ENCODE assay signal across 1 cellular context in genomic region chr17:48510761-48511604, GRCh38.
TF ChIP-seq lines count a peak whose summit lies in the region.

No MANE protein-coding gene starts in this region.

TF ChIP-seq in GM12878, 131 proteins besides CTCF, POLR2A, EP300 and RAD21:
- TF ChIP-seq, protein P1, sequence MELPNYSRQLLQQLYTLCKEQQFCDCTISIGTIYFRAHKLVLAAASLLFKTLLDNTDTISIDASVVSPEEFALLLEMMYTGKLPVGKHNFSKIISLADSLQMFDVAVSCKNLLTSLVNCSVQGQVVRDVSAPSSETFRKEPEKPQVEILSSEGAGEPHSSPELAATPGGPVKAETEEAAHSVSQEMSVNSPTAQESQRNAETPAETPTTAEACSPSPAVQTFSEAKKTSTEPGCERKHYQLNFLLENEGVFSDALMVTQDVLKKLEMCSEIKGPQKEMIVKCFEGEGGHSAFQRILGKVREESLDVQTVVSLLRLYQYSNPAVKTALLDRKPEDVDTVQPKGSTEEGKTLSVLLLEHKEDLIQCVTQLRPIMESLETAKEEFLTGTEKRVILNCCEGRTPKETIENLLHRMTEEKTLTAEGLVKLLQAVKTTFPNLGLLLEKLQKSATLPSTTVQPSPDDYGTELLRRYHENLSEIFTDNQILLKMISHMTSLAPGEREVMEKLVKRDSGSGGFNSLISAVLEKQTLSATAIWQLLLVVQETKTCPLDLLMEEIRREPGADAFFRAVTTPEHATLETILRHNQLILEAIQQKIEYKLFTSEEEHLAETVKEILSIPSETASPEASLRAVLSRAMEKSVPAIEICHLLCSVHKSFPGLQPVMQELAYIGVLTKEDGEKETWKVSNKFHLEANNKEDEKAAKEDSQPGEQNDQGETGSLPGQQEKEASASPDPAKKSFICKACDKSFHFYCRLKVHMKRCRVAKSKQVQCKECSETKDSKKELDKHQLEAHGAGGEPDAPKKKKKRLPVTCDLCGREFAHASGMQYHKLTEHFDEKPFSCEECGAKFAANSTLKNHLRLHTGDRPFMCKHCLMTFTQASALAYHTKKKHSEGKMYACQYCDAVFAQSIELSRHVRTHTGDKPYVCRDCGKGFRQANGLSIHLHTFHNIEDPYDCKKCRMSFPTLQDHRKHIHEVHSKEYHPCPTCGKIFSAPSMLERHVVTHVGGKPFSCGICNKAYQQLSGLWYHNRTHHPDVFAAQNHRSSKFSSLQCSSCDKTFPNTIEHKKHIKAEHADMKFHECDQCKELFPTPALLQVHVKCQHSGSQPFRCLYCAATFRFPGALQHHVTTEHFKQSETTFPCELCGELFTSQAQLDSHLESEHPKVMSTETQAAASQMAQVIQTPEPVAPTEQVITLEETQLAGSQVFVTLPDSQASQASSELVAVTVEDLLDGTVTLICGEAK (IDR thresholded peaks at IDR 0.05; ENCODE audit: borderline replicate concordance), result peak; percentile 46; the same call in 1 of the 2 replicates
- TF ChIP-seq, protein P2, sequence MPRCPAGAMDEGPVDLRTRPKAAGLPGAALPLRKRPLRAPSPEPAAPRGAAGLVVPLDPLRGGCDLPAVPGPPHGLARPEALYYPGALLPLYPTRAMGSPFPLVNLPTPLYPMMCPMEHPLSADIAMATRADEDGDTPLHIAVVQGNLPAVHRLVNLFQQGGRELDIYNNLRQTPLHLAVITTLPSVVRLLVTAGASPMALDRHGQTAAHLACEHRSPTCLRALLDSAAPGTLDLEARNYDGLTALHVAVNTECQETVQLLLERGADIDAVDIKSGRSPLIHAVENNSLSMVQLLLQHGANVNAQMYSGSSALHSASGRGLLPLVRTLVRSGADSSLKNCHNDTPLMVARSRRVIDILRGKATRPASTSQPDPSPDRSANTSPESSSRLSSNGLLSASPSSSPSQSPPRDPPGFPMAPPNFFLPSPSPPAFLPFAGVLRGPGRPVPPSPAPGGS (IDR thresholded peaks at IDR 0.05; ENCODE audit: borderline replicate concordance, insufficient read depth, low read depth, low read length, poor library complexity, severe bottlenecking), result peak; percentile 32
- TF ChIP-seq MTA2 (IDR thresholded peaks at IDR 0.05; ENCODE audit: low read depth) (peak; percentile 65), RUNX3 (IDR thresholded peaks at IDR 0.05; ENCODE audit: low read length) (peak; percentile 93), RELB (IDR thresholded peaks at IDR 0.05; ENCODE audit: low read depth) (peak; percentile 73), TCF3 (IDR thresholded peaks at IDR 0.05; ENCODE audit: borderline replicate concordance, insufficient read depth, low read depth, low read length) (0 out of 2 replicates have a peak, but pooled peaks have one; percentile 72), SREBF1 (IDR thresholded peaks at IDR 0.05; ENCODE audit: low read length) (no peak), TCF12 (IDR thresholded peaks at IDR 0.05; ENCODE audit: low read depth, low read length) (peak; percentile 57; the same call in 1 of the 2 replicates), FOXM1 (IDR thresholded peaks at IDR 0.05; ENCODE audit: low read depth, low read length) (peak; percentile 66; the same call in 1 of the 2 replicates), BCL11A (IDR thresholded peaks at IDR 0.05; ENCODE audit: low read depth, low read length) (0 out of 2 replicates have a peak, but pooled peaks have one; percentile 31), JUND (IDR thresholded peaks at IDR 0.05; ENCODE audit: low read depth, low read length) (peak; percentile 96), CHD2 (IDR thresholded peaks at IDR 0.05; ENCODE audit: borderline replicate concordance, low read depth, low read length) (peak; percentile 22; the same call in 1 of the 2 replicates), NBN (IDR thresholded peaks at IDR 0.05) (0 out of 2 replicates have a peak, but pooled peaks have one; percentile 57), TCF7 (IDR thresholded peaks at IDR 0.05; ENCODE audit: borderline replicate concordance) (peak; percentile 73), SKIL (IDR thresholded peaks at IDR 0.05; ENCODE audit: low read depth, poor library complexity, severe bottlenecking) (peak; percentile 89), CREB1 (IDR thresholded peaks at IDR 0.05; ENCODE audit: low read depth) (peak; percentile 21; the same call in 1 of the 2 replicates), ATF2 (IDR thresholded peaks at IDR 0.05; ENCODE audit: low read length) (peak; percentile 81), IRF4 (IDR thresholded peaks at IDR 0.05; ENCODE audit: low read depth, low read length) (peak; percentile 89), PAX5 (IDR thresholded peaks at IDR 0.05; ENCODE audit: borderline replicate concordance, low read depth, low read length) (no peak), USF2 (IDR thresholded peaks at IDR 0.05; ENCODE audit: borderline replicate concordance, low read depth, low read length) (no peak), PKNOX1 (IDR thresholded peaks at IDR 0.05) (no peak), BHLHE40 (IDR thresholded peaks at IDR 0.05; ENCODE audit: borderline replicate concordance in 1 of 2, low read depth in 2 of 2, low read length in 1 of 2) (0 out of 4 replicates have a peak, but pooled peaks of 1 of the 2 experiments have one; percentile 13), STAT3 (IDR thresholded peaks at IDR 0.05; ENCODE audit: low read depth, low read length) (no peak), CBFB (IDR thresholded peaks at IDR 0.05; ENCODE audit: low read depth) (0 out of 2 replicates have a peak, but pooled peaks have one; percentile 39), SP1 (IDR thresholded peaks at IDR 0.05; ENCODE audit: low read depth, low read length) (peak; percentile 28), MXI1 (IDR thresholded peaks at IDR 0.05; ENCODE audit: low read depth, low read length) (no peak), MEF2B (IDR thresholded peaks at IDR 0.05; ENCODE audit: partially characterized antibody, poor library complexity, severe bottlenecking) (peak; percentile 61), NFIC (IDR thresholded peaks at IDR 0.05; ENCODE audit: low read depth, low read length) (peak; percentile 84), MLLT1 (IDR thresholded peaks at IDR 0.05) (0 out of 2 replicates have a peak, but pooled peaks have one; percentile 54), NR2C2 (IDR thresholded peaks at IDR 0.05; ENCODE audit: borderline replicate concordance, control insufficient read depth, insufficient read length, low read depth) (no peak), ATF7 (IDR thresholded peaks at IDR 0.05; ENCODE audit: low read depth) (peak; percentile 80), CREM (IDR thresholded peaks at IDR 0.05; ENCODE audit: low read depth) (0 out of 2 replicates have a peak, but pooled peaks have one; percentile 38), SUPT20H (IDR thresholded peaks at IDR 0.05; ENCODE audit: borderline replicate concordance, control insufficient read depth, low read depth, low read length) (no peak), YY1 (IDR thresholded peaks at IDR 0.05; ENCODE audit: low read depth, low read length) (0 out of 2 replicates have a peak, but pooled peaks have one; percentile 12), NFXL1 (IDR thresholded peaks at IDR 0.05; ENCODE audit: borderline replicate concordance) (no peak), IKZF2 (IDR thresholded peaks at IDR 0.05) (peak in 1 of 2 experiments; percentile 83; a peak in 3 of 4 replicates), ZNF384 (IDR thresholded peaks at IDR 0.05; ENCODE audit: borderline replicate concordance, low read depth, low read length) (peak; percentile 99), SRF (IDR thresholded peaks at IDR 0.05; ENCODE audit: low read depth in 2 of 2, low read length in 2 of 2) (no peak), IKZF1 (conservative IDR thresholded peaks at IDR 0.05) (0 out of 2 replicates have a peak, but pooled peaks have one; percentile 21), MEF2A (IDR thresholded peaks at IDR 0.05; ENCODE audit: insufficient read depth, low read depth, low read length) (peak; percentile 84), EED (IDR thresholded peaks at IDR 0.05; ENCODE audit: low read depth) (peak; percentile 34; the same call in 1 of the 2 replicates), LARP7 (IDR thresholded peaks at IDR 0.05) (no peak), KLF5 (IDR thresholded peaks at IDR 0.05; ENCODE audit: partially characterized antibody) (no peak), JUNB (IDR thresholded peaks at IDR 0.05) (peak; percentile 98), EGR1 (IDR thresholded peaks at IDR 0.05; ENCODE audit: borderline replicate concordance in 1 of 2, low read depth in 2 of 2, low read length in 2 of 2) (peak in 1 of 2 experiments; percentile 9; a peak in 1 of 3 replicates), ZNF217 (IDR thresholded peaks at IDR 0.05) (0 out of 2 replicates have a peak, but pooled peaks have one; percentile 27)
